In genomic region chr14:99522025-99522401, GRCh38 we compare ENCODE assay signal across 1 cellular context.
TF ChIP-seq lines count a peak whose summit lies in the region.

No MANE protein-coding gene starts in this region.

TF ChIP-seq in WTC11, 78 proteins besides CTCF, POLR2A, EP300 and RAD21 (continued from another document):
- TF ChIP-seq E2F1 (CRISPR knock-in tag; IDR thresholded peaks at IDR 0.05) (no peak), IRF1 (CRISPR knock-in tag; IDR thresholded peaks at IDR 0.05) (no peak), ZNF423 (CRISPR knock-in tag; IDR thresholded peaks at IDR 0.05) (no peak)
